8 cellular contexts compared by ENCODE assay signal in the genomic region with DNA sequence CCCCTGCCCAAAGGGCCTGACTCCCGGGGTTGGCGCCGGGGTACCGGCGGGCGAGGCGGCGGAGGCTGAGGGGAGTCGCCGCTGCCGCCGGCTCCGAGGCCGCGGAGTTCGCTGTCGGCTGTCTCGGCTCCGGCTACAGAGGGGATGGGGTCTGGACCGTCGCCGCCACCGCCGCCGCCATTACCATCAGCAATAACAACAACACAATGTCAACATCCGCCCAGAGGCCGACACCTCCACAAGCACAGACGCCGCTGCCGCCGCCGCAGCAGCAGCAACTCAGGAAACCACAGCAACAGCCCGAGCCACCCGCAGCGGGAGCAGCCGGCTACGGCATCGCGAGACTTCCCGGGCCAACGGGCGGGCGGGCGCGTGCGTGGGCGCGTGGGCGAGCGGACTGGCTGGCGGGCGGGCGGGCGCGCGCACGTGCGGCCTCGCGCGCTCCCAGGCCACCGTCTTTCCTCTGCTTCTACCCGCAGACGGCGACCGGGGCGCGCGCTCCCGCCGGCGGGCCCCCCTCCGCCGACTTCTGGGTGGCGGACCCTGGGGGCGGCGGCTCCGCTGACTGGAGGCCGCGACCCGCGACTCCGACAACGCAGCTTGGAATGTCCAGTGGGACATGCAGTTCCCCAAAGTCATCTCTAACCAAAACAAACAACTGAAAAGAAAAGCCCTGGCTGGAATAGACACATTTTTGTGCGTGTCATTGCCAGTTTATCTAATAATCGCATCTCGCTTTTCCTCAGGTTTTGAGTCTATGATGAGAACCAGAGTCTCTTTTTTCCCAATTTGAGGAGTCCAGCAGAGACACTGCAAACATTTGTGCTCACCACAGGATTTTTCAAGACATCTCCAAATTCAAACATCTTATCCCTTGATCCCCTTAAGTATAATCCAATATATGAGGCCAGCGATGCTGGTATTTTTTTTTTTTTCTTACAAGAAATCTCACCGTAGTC. TPM values are rescaled to one million over a fixed set of nuclear protein-coding genes. Genes with fewer than 3 reads are reported as not detected.
A peak's percentile ranks its signal among the peaks of the same experiment; 100 is the strongest.
DNase-seq lines count a peak whose midpoint lies in the region; ATAC-seq, FAIRE-seq and TF ChIP-seq lines count a peak whose summit lies in the region.

A gene (minus strand): TSS at position 289 of the 959 bp plus-strand sequence. CDS start 305 bp downstream, outside the sequence.

- peak in 1 of 2 experiments; percentile 7; a peak in 1 of 5 replicates for TF ChIP-seq RAD21 in A549 (conservative IDR thresholded peaks at IDR 0.05 in 1 of 2, IDR thresholded peaks at IDR 0.05 in 1 of 2)

- H3K4me1 ChIP-seq in A549: peaks cover 29% of the 10 kb centered on the region
- peaks cover 0 to 40% (median 29%) of the 10 kb centered on the region in 4 donors for H3K4me1 ChIP-seq in sigmoid colon

- FAIRE-seq in A549 (lab: Jason Lieb, UNC): no peak

- H3K9me3 ChIP-seq in A549 (no peaks in the 10 kb centered on the region), sigmoid colon (no peaks in the 10 kb centered on the region)

- peak within 1 kb of the TSS; percentile 86 to 98 for H3K27ac ChIP-seq in A549
- peak within 1 kb of the TSS; percentile 87 to 95 (median 92) for H3K27ac ChIP-seq in sigmoid colon

- peak within 1 kb of the TSS; percentile 99 for H3K4me2 ChIP-seq in A549

- peaks cover 0 to 6% (median 0%) of the 10 kb centered on the region in 5 experiments for H3K9me3 Mint-ChIP-seq in brain

- TF ChIP-seq POLR2A in A549 (IDR thresholded peaks at IDR 0.05; ENCODE audit: low read length): peak; percentile 66
- peak; percentile 93 to 94 for TF ChIP-seq POLR2A in sigmoid colon (IDR thresholded peaks at IDR 0.05)

- H3K36me3 Mint-ChIP-seq in brain: no peaks in the 10 kb centered on the region

- POLR2A ChIA-PET in A549 (lab: Yijun Ruan, JAX): no interaction called here

- H3K4me3 Mint-ChIP-seq in brain: peak within 1 kb of the TSS; percentile 91 to 99 (median 93)

- peak within 1 kb of the TSS; percentile 89 to 96 (median 91) for H3K27ac Mint-ChIP-seq in brain

- peaks cover 42% of the 10 kb centered on the region for H3K4me1 Mint-ChIP-seq in brain

- DNase-seq in A549 (ENCODE audit: low read depth in 1 of 2, low spot score in 1 of 2) (peak; percentile 63 to 90), NCI-H2171 (lab: John Stamatoyannopoulos, UW) (peak; percentile 80), UCSD-AML1 (lab: John Stamatoyannopoulos, UW; ENCODE audit: unreplicated experiment) (peak; percentile 94), iPS DF 4.7 (ENCODE audit: extremely low read depth, low spot score) (peak; percentile 51), sigmoid colon (peak; percentile 97)

- CTCF ChIA-PET in A549 (lab: Yijun Ruan, JAX): interaction anchor here (2.2 kb wide), 1 partner anchor 154 kb away, joined by 6 read pairs; no protein-coding TSS in a partner anchor

- H3K4me3 ChIP-seq in A549 (peak within 1 kb of the TSS; percentile 84), sigmoid colon (peak within 1 kb of the TSS; percentile 94 to 99 (median 96))

- ATAC-seq in A549 (peak; percentile 93 to 96), GM18867 (IDR thresholded peaks at IDR 0.05; ENCODE audit: unreplicated experiment) (peak; percentile 96), HG03097 (IDR thresholded peaks at IDR 0.05; ENCODE audit: low FRiP score, unreplicated experiment) (peak; percentile 90)

- no peak for TF ChIP-seq EP300 in A549 (IDR thresholded peaks at IDR 0.05)
- TF ChIP-seq EP300 in sigmoid colon (IDR thresholded peaks at IDR 0.05): peak in 2 of 4 donors; percentile 66 to 79

- intact Hi-C loops in sigmoid colon (cut with DNase I): loop anchor here (2.0 to 10.0 kb wide), 3 partner anchors 132 to 700 kb away; a partner anchor contains a TSS

- H3K27me3 ChIP-seq in sigmoid colon: no peaks in the 10 kb centered on the region

- TF ChIP-seq CTCF in A549 (IDR thresholded peaks at IDR 0.05) (no peak), brain (conservative IDR thresholded peaks at IDR 0.05) (no peak), sigmoid colon (IDR thresholded peaks at IDR 0.05) (no peak)

- 3% methylated on average over 10 of the region's 89 CpGs for WGBS in A549 (ENCODE audit: missing lambda C conversion rate)
- WGBS in sigmoid colon, 2 donors: 1% methylated on average over 89 of the region's 89 CpGs

- H3K36me3 ChIP-seq in sigmoid colon: no peaks in the 10 kb centered on the region

- H3K27me3 Mint-ChIP-seq in brain: peaks cover 11% of the 10 kb centered on the region

TF ChIP-seq in A549, 52 proteins besides CTCF, POLR2A, EP300 and RAD21 (continues in another document):
- TF ChIP-seq POLR2AphosphoS2 (conservative IDR thresholded peaks at IDR 0.05; ENCODE audit: low read length): no peak
- TF ChIP-seq CHD4 (IDR thresholded peaks at IDR 0.05; ENCODE audit: borderline replicate concordance): no peak
- TF ChIP-seq, protein P1, sequence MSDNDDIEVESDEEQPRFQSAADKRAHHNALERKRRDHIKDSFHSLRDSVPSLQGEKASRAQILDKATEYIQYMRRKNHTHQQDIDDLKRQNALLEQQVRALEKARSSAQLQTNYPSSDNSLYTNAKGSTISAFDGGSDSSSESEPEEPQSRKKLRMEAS (IDR thresholded peaks at IDR 0.05): peak; percentile 48; the same call in 1 of the 2 replicates
- TF ChIP-seq CHD2 (IDR thresholded peaks at IDR 0.05; ENCODE audit: low read length, partially characterized antibody): peak; percentile 81
- TF ChIP-seq JUN (IDR thresholded peaks at IDR 0.05): peak in 1 of 2 experiments; percentile 19; a peak in 2 of 5 replicates
- peak; percentile 31; the same call in 1 of the 2 replicates for TF ChIP-seq KDM5A (IDR thresholded peaks at IDR 0.05)
- TF ChIP-seq RNF2 (IDR thresholded peaks at IDR 0.05; ENCODE audit: borderline replicate concordance, low read depth): no peak
- TF ChIP-seq ZFP36 (IDR thresholded peaks at IDR 0.05; ENCODE audit: borderline replicate concordance, partially characterized antibody): no peak
- TF ChIP-seq SMC3 (IDR thresholded peaks at IDR 0.05): no peak; the same call in 2 of the 3 replicates
- no peak for TF ChIP-seq FOSB (CRISPR knock-in tag; IDR thresholded peaks at IDR 0.05)
- no peak for TF ChIP-seq SREBF2 (IDR thresholded peaks at IDR 0.05)
- no peak for TF ChIP-seq EHF (CRISPR knock-in tag; IDR thresholded peaks at IDR 0.05)
- peak; percentile 51; the same call in 1 of the 2 replicates for TF ChIP-seq PHF8 (IDR thresholded peaks at IDR 0.05; ENCODE audit: borderline replicate concordance, low read depth)
- TF ChIP-seq, protein P2, sequence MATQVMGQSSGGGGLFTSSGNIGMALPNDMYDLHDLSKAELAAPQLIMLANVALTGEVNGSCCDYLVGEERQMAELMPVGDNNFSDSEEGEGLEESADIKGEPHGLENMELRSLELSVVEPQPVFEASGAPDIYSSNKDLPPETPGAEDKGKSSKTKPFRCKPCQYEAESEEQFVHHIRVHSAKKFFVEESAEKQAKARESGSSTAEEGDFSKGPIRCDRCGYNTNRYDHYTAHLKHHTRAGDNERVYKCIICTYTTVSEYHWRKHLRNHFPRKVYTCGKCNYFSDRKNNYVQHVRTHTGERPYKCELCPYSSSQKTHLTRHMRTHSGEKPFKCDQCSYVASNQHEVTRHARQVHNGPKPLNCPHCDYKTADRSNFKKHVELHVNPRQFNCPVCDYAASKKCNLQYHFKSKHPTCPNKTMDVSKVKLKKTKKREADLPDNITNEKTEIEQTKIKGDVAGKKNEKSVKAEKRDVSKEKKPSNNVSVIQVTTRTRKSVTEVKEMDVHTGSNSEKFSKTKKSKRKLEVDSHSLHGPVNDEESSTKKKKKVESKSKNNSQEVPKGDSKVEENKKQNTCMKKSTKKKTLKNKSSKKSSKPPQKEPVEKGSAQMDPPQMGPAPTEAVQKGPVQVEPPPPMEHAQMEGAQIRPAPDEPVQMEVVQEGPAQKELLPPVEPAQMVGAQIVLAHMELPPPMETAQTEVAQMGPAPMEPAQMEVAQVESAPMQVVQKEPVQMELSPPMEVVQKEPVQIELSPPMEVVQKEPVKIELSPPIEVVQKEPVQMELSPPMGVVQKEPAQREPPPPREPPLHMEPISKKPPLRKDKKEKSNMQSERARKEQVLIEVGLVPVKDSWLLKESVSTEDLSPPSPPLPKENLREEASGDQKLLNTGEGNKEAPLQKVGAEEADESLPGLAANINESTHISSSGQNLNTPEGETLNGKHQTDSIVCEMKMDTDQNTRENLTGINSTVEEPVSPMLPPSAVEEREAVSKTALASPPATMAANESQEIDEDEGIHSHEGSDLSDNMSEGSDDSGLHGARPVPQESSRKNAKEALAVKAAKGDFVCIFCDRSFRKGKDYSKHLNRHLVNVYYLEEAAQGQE (IDR thresholded peaks at IDR 0.05): peak; percentile 59
- TF ChIP-seq RFX5 (IDR thresholded peaks at IDR 0.05): 0 out of 2 replicates have a peak, but pooled peaks have one; percentile 24
- no peak for TF ChIP-seq GATA3 (IDR thresholded peaks at IDR 0.05; ENCODE audit: borderline replicate concordance)
- TF ChIP-seq, protein P3, sequence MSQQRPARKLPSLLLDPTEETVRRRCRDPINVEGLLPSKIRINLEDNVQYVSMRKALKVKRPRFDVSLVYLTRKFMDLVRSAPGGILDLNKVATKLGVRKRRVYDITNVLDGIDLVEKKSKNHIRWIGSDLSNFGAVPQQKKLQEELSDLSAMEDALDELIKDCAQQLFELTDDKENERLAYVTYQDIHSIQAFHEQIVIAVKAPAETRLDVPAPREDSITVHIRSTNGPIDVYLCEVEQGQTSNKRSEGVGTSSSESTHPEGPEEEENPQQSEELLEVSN (IDR thresholded peaks at IDR 0.05; ENCODE audit: borderline replicate concordance, low read depth): no peak
- 0 out of 2 replicates have a peak, but pooled peaks have one; percentile 26 for TF ChIP-seq NPAS2 (CRISPR knock-in tag; IDR thresholded peaks at IDR 0.05; ENCODE audit: borderline replicate concordance)
- TF ChIP-seq, protein P4, sequence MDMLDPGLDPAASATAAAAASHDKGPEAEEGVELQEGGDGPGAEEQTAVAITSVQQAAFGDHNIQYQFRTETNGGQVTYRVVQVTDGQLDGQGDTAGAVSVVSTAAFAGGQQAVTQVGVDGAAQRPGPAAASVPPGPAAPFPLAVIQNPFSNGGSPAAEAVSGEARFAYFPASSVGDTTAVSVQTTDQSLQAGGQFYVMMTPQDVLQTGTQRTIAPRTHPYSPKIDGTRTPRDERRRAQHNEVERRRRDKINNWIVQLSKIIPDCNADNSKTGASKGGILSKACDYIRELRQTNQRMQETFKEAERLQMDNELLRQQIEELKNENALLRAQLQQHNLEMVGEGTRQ (IDR thresholded peaks at IDR 0.05): no peak
- no peak for TF ChIP-seq ESRRA (IDR thresholded peaks at IDR 0.05; ENCODE audit: borderline replicate concordance, low read length)

RNA-seq across cellular contexts. Expression of the gene that starts here (rescaled TPM):
- 6.3 and 10.1 TPM in 2 replicates for polyA plus RNA-seq in A549 (2011; rRNA removed)
- 4.9 and 6.1 TPM in 2 replicates for polyA plus RNA-seq in A549 (2012; cell fraction: cytosol; rRNA removed)
- polyA plus RNA-seq in A549 (2012; cell fraction: nucleus; rRNA removed): 2.8 and 3.6 TPM in 2 replicates
- polyA plus RNA-seq in A549 (2017; fragmentation: RNase III; extraction: RNeasy Plus Mini Kit Qiagen cat#74134 plus additional on column Dnase treatment): 5.9 to 6.3 TPM (median 6.2 TPM) in 3 replicates
- polyA minus RNA-seq in A549 (2011; rRNA and poly(A)+ RNA removed): 3.4 and 3.8 TPM in 2 replicates
- 11.3 TPM for polyA plus RNA-seq in brain (ENCODE audit: insufficient read depth, low read depth, low replicate concordance)
- total RNA-seq in sigmoid colon: 10 to 100 TPM; 22.8 to 34.6 (median 25.0) TPM
- polyA plus RNA-seq in sigmoid colon: 10 to 100 TPM; 17.6 to 19.8 (median 18.0) TPM

Comparison
In these comparisons a context has a peak if more than half of its experiments do, and no peak if none do; other contexts are left out.
1. Peak in every context shown above with its lines: DNase-seq, ATAC-seq, H3K4me3 ChIP-seq and H3K27ac ChIP-seq.